In the genomic region with DNA sequence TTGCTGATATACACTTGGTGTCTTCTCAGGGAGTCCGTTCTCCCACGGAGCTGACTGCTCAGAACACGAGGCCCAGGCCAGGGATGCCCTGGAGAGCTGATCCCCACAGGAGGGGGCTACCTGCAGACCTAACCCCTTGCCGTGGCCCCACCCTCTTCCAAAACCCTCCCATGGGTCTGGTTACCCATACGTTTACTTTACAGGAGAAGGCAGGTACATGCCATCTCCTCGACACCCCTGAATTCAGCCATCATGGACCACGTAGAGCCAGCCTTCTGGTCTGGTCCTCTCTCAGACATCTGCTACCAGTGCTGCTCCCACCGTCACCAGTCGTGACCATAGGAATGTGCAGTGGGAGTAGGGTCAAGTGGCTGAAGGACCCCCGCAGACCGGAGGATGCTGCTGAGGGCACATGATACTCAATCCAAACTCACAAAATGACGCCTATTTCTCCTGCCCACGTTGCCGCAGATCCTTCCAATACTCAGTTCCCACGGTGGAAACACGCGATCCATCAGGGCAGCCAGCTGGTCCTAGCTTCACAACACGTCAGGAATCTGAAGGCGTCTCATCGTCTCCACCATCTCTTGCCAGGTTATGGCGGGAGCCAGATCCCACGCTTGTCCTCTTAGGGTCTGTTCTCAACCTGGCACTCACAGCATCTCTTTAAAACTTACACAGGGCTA, we compare ENCODE assay signal across 28 cellular contexts. TPM values are rescaled to one million over a fixed set of nuclear protein-coding genes. Genes with fewer than 3 reads are reported as not detected.
"Had no signal": no experiment of that assay in that cellular context is flagged by ENCODE, and none has a peak within 500 bp of the region (broad histone marks: within the 10 kb centered on the region; RNA-seq: fewer than 3 reads in every experiment).

No MANE protein-coding gene starts in this region.

- H3K4me3 Mint-ChIP-seq: activated naive CD4-positive, alpha-beta T cell treated with anti-CD3 and anti-CD28 coated beads for 36 hours; activated naive CD8-positive, alpha-beta T cell treated with anti-CD3 and anti-CD28 coated beads for 36 hours; activated T-helper 1 cell treated with anti-CD3 and anti-CD28 coated beads, Interleukin-12 subunit alpha, Interleukin-12 subunit beta, Interleukin-2, Interleukin-4 antibody, amounts not matched to agents 30 ng/mL and 10 ng/mL and 1 ng/mL, durations not matched to agents 14 hours and 24 hours and 36 hours; brain; nephron progenitor cell; stimulated activated memory B cell treated with anti-CD40 and anti-IgM and Interleukin-4, amounts not matched to agents 10 μg/mL and 1 μg/mL and 100 μg/mL, for 72 hours had no signal

- H3K36me3 Mint-ChIP-seq: activated naive CD8-positive, alpha-beta T cell treated with anti-CD3 and anti-CD28 coated beads for 36 hours; stimulated activated memory B cell treated with anti-CD40 and anti-IgM and Interleukin-4, amounts not matched to agents 10 μg/mL and 1 μg/mL and 100 μg/mL, for 72 hours had no signal

- H3K27ac ChIP-seq: ascending aorta, cardiac muscle cell, epithelial cell of prostate, esophagus squamous epithelium, pancreas, psoas muscle, suprapubic skin, tibial artery, upper lobe of right lung had no signal

- H3K9me3 ChIP-seq: ascending aorta, esophagus squamous epithelium, pancreas, psoas muscle, suprapubic skin, tibial artery, upper lobe of right lung had no signal

- H3K27ac Mint-ChIP-seq: activated naive CD4-positive, alpha-beta T cell treated with anti-CD3 and anti-CD28 coated beads for 36 hours; activated naive CD8-positive, alpha-beta T cell treated with anti-CD3 and anti-CD28 coated beads for 36 hours; activated T-helper 1 cell treated with anti-CD3 and anti-CD28 coated beads, Interleukin-12 subunit alpha, Interleukin-12 subunit beta, Interleukin-2, Interleukin-4 antibody, amounts not matched to agents 30 ng/mL and 10 ng/mL and 1 ng/mL, durations not matched to agents 14 hours and 24 hours and 36 hours; nephron progenitor cell; stimulated activated memory B cell treated with anti-CD40 and anti-IgM and Interleukin-4, amounts not matched to agents 10 μg/mL and 1 μg/mL and 100 μg/mL, for 72 hours had no signal

- H3K4me1 Mint-ChIP-seq: activated naive CD8-positive, alpha-beta T cell treated with anti-CD3 and anti-CD28 coated beads for 36 hours; stimulated activated memory B cell treated with anti-CD40 and anti-IgM and Interleukin-4, amounts not matched to agents 10 μg/mL and 1 μg/mL and 100 μg/mL, for 72 hours had no signal

- H3K4me3 ChIP-seq: ascending aorta, cardiac muscle cell, esophagus squamous epithelium, pancreas, psoas muscle, smooth muscle cell, suprapubic skin, tibial artery, upper lobe of right lung had no signal

- ATAC-seq: left cardiac atrium; left ventricle myocardium superior; pancreas; psoas muscle; stimulated activated memory B cell treated with anti-CD40 and anti-IgM and Interleukin-4, amounts not matched to agents 10 μg/mL and 1 μg/mL and 100 μg/mL, for 72 hours; upper lobe of right lung had no signal

- H3K27me3 ChIP-seq: ascending aorta, cardiac muscle cell, pancreas, upper lobe of right lung had no signal

- DNase-seq: activated CD4-positive, alpha-beta T cell treated with anti-CD3 and anti-CD28 coated beads for 48 hours; activated CD4-positive, alpha-beta T cell treated with anti-CD3 and anti-CD28 coated beads, Interleukin-2, amount 50 U/mL, for 48 hours; activated CD8-positive, alpha-beta memory T cell treated with anti-CD3 and anti-CD28 coated beads for 24 hours; activated effector memory CD4-positive, alpha-beta T cell treated with anti-CD3 and anti-CD28 coated beads, Interleukin-2, amount 50 U/mL, for 16 hours; activated naive CD4-positive, alpha-beta T cell treated with anti-CD3 and anti-CD28 coated beads for 36 hours; activated naive CD8-positive, alpha-beta T cell treated with anti-CD3 and anti-CD28 coated beads for 36 hours; cortex of kidney; esophagus squamous epithelium; left cardiac atrium; left ventricle myocardium superior; mammary epithelial cell; nephron progenitor cell; psoas muscle; stimulated activated CD4-positive, alpha-beta T cell treated with anti-CD3 and anti-CD28 coated beads, Interleukin-1b, Interleukin-23, amount 100 ng/mL, for 48 hours; stimulated activated CD4-positive, alpha-beta T cell treated with anti-CD3 and anti-CD28 coated beads, Interleukin-4, amount 100 ng/mL, for 4 hours; stimulated activated CD8-positive, alpha-beta memory T cell treated with anti-CD3 and anti-CD28 coated beads, Interleukin-4, amount 100 ng/mL, for 48 hours; T-helper 1 cell; tibial artery; upper lobe of right lung had no signal

RNA-seq across cellular contexts. Expression of gene PGBD5, which starts 26.7 kb away (rescaled TPM):
- total RNA-seq: activated naive CD4-positive, alpha-beta T cell treated with anti-CD3 and anti-CD28 coated beads for 36 hours; activated naive CD8-positive, alpha-beta T cell treated with anti-CD3 and anti-CD28 coated beads for 36 hours; activated T-helper 1 cell treated with anti-CD3 and anti-CD28 coated beads, Interleukin-12 subunit alpha, Interleukin-12 subunit beta, Interleukin-2, Interleukin-4 antibody, amounts not matched to agents 30 ng/mL and 10 ng/mL and 1 ng/mL, durations not matched to agents 14 hours and 24 hours and 36 hours; ascending aorta had no signal
- polyA plus RNA-seq: mammary epithelial cell had no signal
